Comparison of ENCODE assay signal across 8 cellular contexts in the genomic region with DNA sequence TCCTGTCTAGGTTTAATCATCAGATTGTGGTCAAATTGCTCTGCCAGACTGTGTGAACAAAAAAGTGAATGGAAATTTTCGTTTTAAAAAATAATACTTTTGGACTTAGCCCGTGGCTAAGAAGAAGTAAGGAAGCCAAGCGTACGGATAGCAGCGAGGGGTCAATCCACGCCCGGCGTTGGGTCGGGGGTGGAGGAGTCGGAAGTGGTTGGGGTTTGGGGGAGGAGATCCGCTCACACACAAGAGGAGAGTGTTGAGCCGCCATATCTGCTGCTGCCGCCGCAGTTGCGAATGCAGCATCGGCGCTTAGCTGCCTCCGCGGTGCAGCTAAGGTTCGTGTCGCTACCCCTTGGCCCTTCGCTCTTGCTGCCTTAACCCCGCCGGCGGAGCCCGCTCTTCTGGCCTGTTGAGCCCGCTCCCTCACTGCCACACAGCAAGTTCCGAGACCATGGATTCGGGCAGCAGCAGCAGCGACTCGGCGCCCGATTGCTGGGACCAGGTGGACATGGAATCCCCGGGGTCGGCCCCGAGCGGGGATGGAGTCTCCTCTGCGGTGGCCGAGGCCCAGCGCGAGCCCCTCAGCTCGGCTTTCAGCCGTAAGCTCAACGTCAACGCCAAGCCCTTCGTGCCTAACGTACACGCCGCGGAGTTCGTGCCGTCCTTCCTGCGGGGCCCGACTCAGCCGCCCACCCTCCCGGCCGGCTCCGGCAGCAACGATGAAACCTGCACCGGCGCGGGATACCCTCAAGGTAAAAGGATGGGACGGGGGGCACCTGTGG. TPM values are rescaled to one million over a fixed set of nuclear protein-coding genes. Genes with fewer than 3 reads are reported as not detected.
DNase-seq lines count a peak whose midpoint lies in the region; ATAC-seq lines count a peak whose summit lies in the region.

Gene GSPT2, plus strand, starts transcription at position 264 of the 779 bp plus-strand sequence. Its CDS starts 185 bp downstream, at position 449.

- peaks cover 8 to 28% (median 18%) of the 10 kb centered on the region in 7 donors for H3K4me1 Mint-ChIP-seq in naive thymus-derived CD4-positive, alpha-beta T cell
- peaks cover 9% of the 10 kb centered on the region for H3K4me1 Mint-ChIP-seq in stimulated activated memory B cell treated with anti-CD40 and anti-IgM and Interleukin-4, amounts not matched to agents 10 μg/mL and 1 μg/mL and 100 μg/mL, for 72 hours

- peak within 1 kb of the TSS; percentile 62 for H3K4me3 ChIP-seq in naive thymus-derived CD4-positive, alpha-beta T cell (ENCODE audit: low read length)

- no peaks in the 10 kb centered on the region for H3K27me3 ChIP-seq in naive thymus-derived CD4-positive, alpha-beta T cell (ENCODE audit: control insufficient read depth in 2 of 2, insufficient read depth in 2 of 2, low read length in 2 of 2)

- peak within 1 kb of the TSS; percentile 55 to 95 (median 85) for H3K27ac Mint-ChIP-seq in naive thymus-derived CD4-positive, alpha-beta T cell
- peak within 1 kb of the TSS; percentile 93 for H3K27ac Mint-ChIP-seq in stimulated activated memory B cell treated with anti-CD40 and anti-IgM and Interleukin-4, amounts not matched to agents 10 μg/mL and 1 μg/mL and 100 μg/mL, for 72 hours

- H3K9me3 Mint-ChIP-seq in naive thymus-derived CD4-positive, alpha-beta T cell: peaks cover 0 to 47% (median 25%) of the 10 kb centered on the region in 11 donors
- H3K9me3 Mint-ChIP-seq in stimulated activated memory B cell treated with anti-CD40 and anti-IgM and Interleukin-4, amounts not matched to agents 10 μg/mL and 1 μg/mL and 100 μg/mL, for 72 hours: peaks cover 8% of the 10 kb centered on the region

- peaks cover 0 to 3% (median 0%) of the 10 kb centered on the region in 3 experiments for H3K36me3 ChIP-seq in naive thymus-derived CD4-positive, alpha-beta T cell (ENCODE audit: control insufficient read depth in 2 of 3, insufficient read depth in 3 of 3, low read length in 3 of 3)

- CTCF ChIA-PET in naive thymus-derived CD4-positive, alpha-beta T cell (lab: Charles Lee): no interaction called here

- H3K27ac ChIP-seq in naive thymus-derived CD4-positive, alpha-beta T cell (ENCODE audit: low read depth, low read length): peak within 1 kb of the TSS; percentile 46

- intact Hi-C loops in naive thymus-derived CD4-positive, alpha-beta T cell (cut with micrococcal nuclease): loop anchor here (1.0 kb wide), 1 partner anchor 60 kb away; no protein-coding TSS in a partner anchor

- peaks cover 3 to 6% of the 10 kb centered on the region in 2 donors for H3K4me1 ChIP-seq in naive thymus-derived CD4-positive, alpha-beta T cell (ENCODE audit: control insufficient read depth in 2 of 2, insufficient read depth in 2 of 2, low read length in 2 of 2)

- H3K9me3 ChIP-seq in naive thymus-derived CD4-positive, alpha-beta T cell (ENCODE audit: control insufficient read depth in 2 of 3, low read length in 3 of 3): peaks cover 0 to 26% (median 8%) of the 10 kb centered on the region in 3 experiments

- DNase-seq in activated gamma-delta T cell treated with Interleukin-2 at 50 U/mL for 16 hours: peak; percentile 39
- no peak for DNase-seq in activated gamma-delta T cell (lab: John Stamatoyannopoulos, UW)
- peak; percentile 13 for DNase-seq in NCI-H526 treated with DMSO at 0.1 percent for 48 hours (lab: John Stamatoyannopoulos, UW)
- DNase-seq in activated T-cell treated with anti-CD3 and anti-CD28 coated beads for 48 hours (ENCODE audit: low read depth): peak; percentile 52
- DNase-seq in fibroblast of gingiva (ENCODE audit: low read depth): peak; percentile 75
- peak; percentile 9 to 66 (median 58) for DNase-seq in naive thymus-derived CD4-positive, alpha-beta T cell

- H3K36me3 Mint-ChIP-seq in naive thymus-derived CD4-positive, alpha-beta T cell: peaks cover 0 to 30% (median 20%) of the 10 kb centered on the region in 5 donors
- peaks cover 28% of the 10 kb centered on the region for H3K36me3 Mint-ChIP-seq in stimulated activated memory B cell treated with anti-CD40 and anti-IgM and Interleukin-4, amounts not matched to agents 10 μg/mL and 1 μg/mL and 100 μg/mL, for 72 hours

- peak within 1 kb of the TSS; percentile 79 to 92 (median 86) for H3K4me3 Mint-ChIP-seq in naive thymus-derived CD4-positive, alpha-beta T cell
- H3K4me3 Mint-ChIP-seq in stimulated activated memory B cell treated with anti-CD40 and anti-IgM and Interleukin-4, amounts not matched to agents 10 μg/mL and 1 μg/mL and 100 μg/mL, for 72 hours: peak within 1 kb of the TSS; percentile 95

- POLR2A ChIA-PET in naive thymus-derived CD4-positive, alpha-beta T cell (lab: Charles Lee): interaction anchor here (1.7 kb wide), 1 partner anchor 59 kb away, joined by 5 read pairs; no protein-coding TSS in a partner anchor

- peaks cover 0 to 6% (median 0%) of the 10 kb centered on the region in 5 donors for H3K27me3 Mint-ChIP-seq in naive thymus-derived CD4-positive, alpha-beta T cell
- H3K27me3 Mint-ChIP-seq in stimulated activated memory B cell treated with anti-CD40 and anti-IgM and Interleukin-4, amounts not matched to agents 10 μg/mL and 1 μg/mL and 100 μg/mL, for 72 hours: no peaks in the 10 kb centered on the region

- peak; percentile 89 for ATAC-seq in HG03025 (IDR thresholded peaks at IDR 0.05; ENCODE audit: low FRiP score, unreplicated experiment)
- peak; percentile 93 for ATAC-seq in naive thymus-derived CD4-positive, alpha-beta T cell
- ATAC-seq in stimulated activated memory B cell treated with anti-CD40 and anti-IgM and Interleukin-4, amounts not matched to agents 10 μg/mL and 1 μg/mL and 100 μg/mL, for 72 hours: peak; percentile 91

RNA-seq across cellular contexts. Expression of gene GSPT2, which starts in this region (rescaled TPM):
- 10 to 100 TPM in 3 of 5 experiments, 1 to 10 TPM in 2; 5.0 to 14.5 (median 13.1) TPM for total RNA-seq in naive thymus-derived CD4-positive, alpha-beta T cell
- polyA plus RNA-seq in naive thymus-derived CD4-positive, alpha-beta T cell: 10 to 100 TPM in 1 of 2 donors, 1 to 10 TPM in 1; 8.9 to 12.1 TPM
